Comparison of ENCODE assay signal across 13 cellular contexts in genomic region chr16:66580605-66581209, GRCh38. TPM values are rescaled to one million over a fixed set of nuclear protein-coding genes. Genes with fewer than 3 reads are reported as not detected.
DNase-seq lines count a peak whose midpoint lies in the region; ATAC-seq and TF ChIP-seq lines count a peak whose summit lies in the region.
"Had no signal": no experiment of that assay in that cellular context is flagged by ENCODE, and none has a peak within 500 bp of the region (broad histone marks: within the 10 kb centered on the region; RNA-seq: fewer than 3 reads in every experiment).

No MANE protein-coding gene starts in this region.

- H2AFZ ChIP-seq in SK-N-SH (ENCODE audit: low read depth): peak overlapping the region; percentile 56; the same call in 1 of the 2 replicates

- no peaks in the 10 kb centered on the region for H3K9me3 Mint-ChIP-seq in activated CD4-positive, alpha-beta memory T cell treated with anti-CD3 and anti-CD28 coated beads, Interleukin-2, amount 10 ng/mL, durations not matched to agents 7 days and 5 days
- H3K9me3 Mint-ChIP-seq: CD8-positive, alpha-beta T cell had no signal

- intact Hi-C loops in left ventricle myocardium inferior (cut with micrococcal nuclease) (no loop called here), thyroid gland (cut with DNase I) (no loop called here), Right ventricle myocardium superior (cut with DNase I) (no loop called here)

- H3K4me1 ChIP-seq in cardiac muscle cell (ENCODE audit: low read depth) (peaks cover 3% of the 10 kb centered on the region), left ventricle myocardium inferior (peaks cover 32% of the 10 kb centered on the region), SK-N-SH (ENCODE audit: control insufficient read depth in 1 of 2, insufficient read depth in 2 of 2, low read depth in 1 of 2, low read length in 1 of 2) (peaks cover 0 to 16% of the 10 kb centered on the region in 2 experiments; a peak in 2 of 4 replicates), foreskin keratinocyte (peaks cover 20% of the 10 kb centered on the region), thyroid gland (peaks cover 15 to 34% of the 10 kb centered on the region in 2 donors)

- peaks cover 6% of the 10 kb centered on the region for H3K36me3 Mint-ChIP-seq in activated CD4-positive, alpha-beta memory T cell treated with anti-CD3 and anti-CD28 coated beads, Interleukin-2, amount 10 ng/mL, durations not matched to agents 7 days and 5 days (ENCODE audit: low read depth)
- H3K36me3 Mint-ChIP-seq: CD8-positive, alpha-beta T cell had no signal

- H3K27me3 ChIP-seq in cardiac muscle cell: peaks cover 45% of the 10 kb centered on the region
- H3K27me3 ChIP-seq in left ventricle myocardium inferior (ENCODE audit: low read depth): peaks cover 29% of the 10 kb centered on the region
- no peaks in the 10 kb centered on the region for H3K27me3 ChIP-seq in SK-N-SH (ENCODE audit: insufficient read depth)
- H3K27me3 ChIP-seq in foreskin keratinocyte: peaks cover 25% of the 10 kb centered on the region
- no peaks in the 10 kb centered on the region for H3K27me3 ChIP-seq in thyroid gland
- H3K27me3 ChIP-seq: upper lobe of right lung had no signal

- WGBS in SK-N-SH (ENCODE audit: low lambda C conversion rate): 73% methylated on average over 4 of the region's 4 CpGs
- 70 to 73% methylated on average over 4 of the region's 4 CpGs for WGBS in thyroid gland, 2 donors

- H3K4me1 Mint-ChIP-seq in activated CD4-positive, alpha-beta memory T cell treated with anti-CD3 and anti-CD28 coated beads, Interleukin-2, amount 10 ng/mL, durations not matched to agents 7 days and 5 days: peaks cover 9% of the 10 kb centered on the region

- ATAC-seq in foreskin keratinocyte (peak; percentile 78), Right ventricle myocardium superior (ENCODE audit: poor library complexity) (no peak)
- ATAC-seq: CD8-positive, alpha-beta T cell had no signal

- CTCF ChIA-PET in SK-N-SH (lab: Yijun Ruan, JAX): interaction anchor here (1.2 to 2.8 kb wide), 2 partner anchors 18 to 28 kb away, joined by 4 to 9 read pairs; no protein-coding TSS in a partner anchor
- CTCF ChIA-PET in activated CD4-positive, alpha-beta memory T cell treated with anti-CD3 and anti-CD28 coated beads, Interleukin-2, amount 10 ng/mL, durations not matched to agents 7 days and 5 days (lab: Charles Lee): interaction anchor here (0.8 to 4.1 kb wide), 3 partner anchors 9 to 287 kb away, joined by 3 to 19 read pairs (median 5); no protein-coding TSS in a partner anchor

- no peaks in the 10 kb centered on the region for H4K20me1 ChIP-seq in SK-N-SH (ENCODE audit: insufficient read depth)

- H3K4me3 ChIP-seq in cardiac muscle cell (no peak overlapping the region), left ventricle myocardium inferior (no peak overlapping the region), SK-N-SH (ENCODE audit: low read depth in 2 of 2, low read length in 1 of 2) (no peak overlapping the region), thyroid gland (replicated peaks in 1 of 3) (no peak overlapping the region)
- H3K4me3 ChIP-seq: lung, upper lobe of right lung had no signal

- no peak; the same call in 1 of the 2 replicates for TF ChIP-seq RAD21 in SK-N-SH (IDR thresholded peaks at IDR 0.05; ENCODE audit: low read length)

- peak overlapping the region; percentile 44 for H3K4me2 ChIP-seq in SK-N-SH

- no peak overlapping the region for H3K27ac Mint-ChIP-seq in activated CD4-positive, alpha-beta memory T cell treated with anti-CD3 and anti-CD28 coated beads, Interleukin-2, amount 10 ng/mL, durations not matched to agents 7 days and 5 days
- H3K27ac Mint-ChIP-seq: CD8-positive, alpha-beta T cell had no signal

- POLR2A ChIA-PET in SK-N-SH (lab: Yijun Ruan, JAX): no interaction called here
- POLR2A ChIA-PET in activated CD4-positive, alpha-beta memory T cell treated with anti-CD3 and anti-CD28 coated beads, Interleukin-2, amount 10 ng/mL, durations not matched to agents 7 days and 5 days (lab: Charles Lee): interaction anchor here (1.1 to 1.2 kb wide), 2 partner anchors 8 to 10 kb away, joined by 3 to 4 read pairs; no protein-coding TSS in a partner anchor

- no peak for TF ChIP-seq CTCF in cardiac muscle cell (IDR thresholded peaks at IDR 0.05; ENCODE audit: low read depth, low read length)
- TF ChIP-seq CTCF in left ventricle myocardium inferior (IDR thresholded peaks at IDR 0.05; ENCODE audit: borderline replicate concordance): no peak
- peak; percentile 33 for TF ChIP-seq CTCF in SK-N-SH (IDR thresholded peaks at IDR 0.05)
- TF ChIP-seq CTCF in foreskin keratinocyte (conservative IDR thresholded peaks at IDR 0.05): peak; percentile 57
- no peak for TF ChIP-seq CTCF in thyroid gland (IDR thresholded peaks at IDR 0.05)

- no peaks in the 10 kb centered on the region for H3K9me3 ChIP-seq in cardiac muscle cell (ENCODE audit: low read depth)
- no peaks in the 10 kb centered on the region for H3K9me3 ChIP-seq in left ventricle myocardium inferior (replicated peaks)
- H3K9me3 ChIP-seq in SK-N-SH: no peaks in the 10 kb centered on the region
- no peaks in the 10 kb centered on the region for H3K9me3 ChIP-seq in thyroid gland
- H3K9me3 ChIP-seq: upper lobe of right lung had no signal

- no peaks in the 10 kb centered on the region for H3K79me2 ChIP-seq in SK-N-SH (ENCODE audit: insufficient read depth)

- H3F3A ChIP-seq in SK-N-SH (replicated peaks; ENCODE audit: insufficient read depth): peaks cover 7% of the 10 kb centered on the region

- no peaks in the 10 kb centered on the region for H3K36me3 ChIP-seq in cardiac muscle cell
- H3K36me3 ChIP-seq in left ventricle myocardium inferior: no peaks in the 10 kb centered on the region
- H3K36me3 ChIP-seq in SK-N-SH (replicated peaks in 1 of 2; ENCODE audit: control insufficient read depth in 1 of 2, insufficient read depth in 2 of 2, low read length in 1 of 2): no peaks in the 10 kb centered on the region
- no peaks in the 10 kb centered on the region for H3K36me3 ChIP-seq in thyroid gland
- H3K36me3 ChIP-seq: upper lobe of right lung had no signal

- no peak overlapping the region for H3K4me3 Mint-ChIP-seq in activated CD4-positive, alpha-beta memory T cell treated with anti-CD3 and anti-CD28 coated beads, Interleukin-2, amount 10 ng/mL, durations not matched to agents 7 days and 5 days

- TF ChIP-seq POLR2A in thyroid gland (IDR thresholded peaks at IDR 0.05): no peak

- H3K27ac ChIP-seq in cardiac muscle cell (no peak overlapping the region), left ventricle myocardium inferior (replicated peaks) (no peak overlapping the region), SK-N-SH (ENCODE audit: low read depth in 2 of 2, low read length in 1 of 2) (peak overlapping the region; percentile 31 to 52; a peak in 3 of 4 replicates), foreskin keratinocyte (no peak overlapping the region), thyroid gland (peak overlapping the region; percentile 24 to 71 (median 57))
- H3K27ac ChIP-seq: upper lobe of right lung had no signal

- H3K9ac ChIP-seq in SK-N-SH: no peak overlapping the region

- DNase-seq in cardiac muscle cell (ENCODE audit: low read depth in 1 of 2, low spot score in 1 of 2) (peak; percentile 17 to 69), left ventricle myocardium inferior (no peak), SK-N-SH (no peak), foreskin keratinocyte (peak; percentile 66 to 79), thyroid gland (no peak), Right ventricle myocardium superior (no peak), NCI-H1436 (lab: John Stamatoyannopoulos, UW) (no peak)
- no peak for DNase-seq in activated CD4-positive, alpha-beta memory T cell treated with anti-CD3 and anti-CD28 coated beads, Interleukin-2, amount 10 ng/mL, durations not matched to agents 7 days and 5 days
- DNase-seq: activated CD8-positive, alpha-beta memory T cell treated with anti-CD3 and anti-CD28 coated beads, Interleukin-2, amount 50 U/mL, for 48 hours; stimulated activated CD4-positive, alpha-beta T cell treated with anti-CD3 and anti-CD28 coated beads, Interleukin-2, amount 100 ng/mL, for 24 hours; upper lobe of right lung had no signal

- H3K9me2 ChIP-seq in SK-N-SH: no peaks in the 10 kb centered on the region

- no peak for TF ChIP-seq EP300 in SK-N-SH (IDR thresholded peaks at IDR 0.05; ENCODE audit: borderline replicate concordance in 1 of 2, low read depth in 1 of 2, low read length in 1 of 2)

- peaks cover 36% of the 10 kb centered on the region for H3K27me3 Mint-ChIP-seq in activated CD4-positive, alpha-beta memory T cell treated with anti-CD3 and anti-CD28 coated beads, Interleukin-2, amount 10 ng/mL, durations not matched to agents 7 days and 5 days

RNA-seq across cellular contexts. Expression of gene CMTM2, which starts 1.4 kb away (rescaled TPM):
- total RNA-seq in cardiac muscle cell (not detected in 2 replicates), left ventricle myocardium inferior (not detected), foreskin keratinocyte (not detected in 2 replicates), thyroid gland (1 to 10 TPM in 1 of 4 donors, under 1 TPM in 1, not detected in 2; 0.67 to 1.1 TPM), Right ventricle myocardium superior (0.46 TPM)
- polyA plus RNA-seq in cardiac muscle cell (0.88 TPM in 1 of 2 replicates, not detected in the other), SK-N-SH (2012; rRNA removed) (not detected in 2 replicates), foreskin keratinocyte (not detected in 2 replicates)
- 0.07 TPM in 1 of 2 replicates, not detected in the other for polyA plus RNA-seq in SK-N-SH (2012; cell fraction: cytosol; rRNA removed)
- 0.39 and 0.46 TPM in 2 replicates for polyA plus RNA-seq in SK-N-SH (2012; cell fraction: nucleus; rRNA removed)
- total RNA-seq in activated CD4-positive, alpha-beta memory T cell treated with anti-CD3 and anti-CD28 coated beads, Interleukin-2, amount 10 ng/mL, durations not matched to agents 7 days and 5 days: under 1 TPM; 0.43 to 0.83 TPM
- total RNA-seq: CD8-positive, alpha-beta T cell had no signal

RNA-seq across cellular contexts. Expression of gene CMTM1, which starts 14.5 kb away (rescaled TPM):
- total RNA-seq in cardiac muscle cell (1.2 and 2.0 TPM in 2 replicates), left ventricle myocardium inferior (1.0 TPM), foreskin keratinocyte (2.1 and 2.3 TPM in 2 replicates), thyroid gland (1 to 10 TPM in 1 of 4 donors, not detected in 3; 3.8 TPM), Right ventricle myocardium superior (1.3 TPM)
- polyA plus RNA-seq in cardiac muscle cell (2.6 and 5.5 TPM in 2 replicates), SK-N-SH (2012; rRNA removed) (3.1 and 3.7 TPM in 2 replicates), foreskin keratinocyte (0.11 and 0.19 TPM in 2 replicates)
- polyA plus RNA-seq in SK-N-SH (2012; cell fraction: cytosol; rRNA removed): 1.0 and 2.3 TPM in 2 replicates
- 3.1 and 3.2 TPM in 2 replicates for polyA plus RNA-seq in SK-N-SH (2012; cell fraction: nucleus; rRNA removed)
- 10 to 100 TPM; 16.6 to 17.8 TPM for total RNA-seq in activated CD4-positive, alpha-beta memory T cell treated with anti-CD3 and anti-CD28 coated beads, Interleukin-2, amount 10 ng/mL, durations not matched to agents 7 days and 5 days

RNA-seq across cellular contexts. Expression of gene CMTM3, which starts 23.8 kb away (rescaled TPM):
- 48.9 and 56.1 TPM in 2 replicates for total RNA-seq in cardiac muscle cell
- 70.7 and 92.2 TPM in 2 replicates for polyA plus RNA-seq in cardiac muscle cell
- 8.3 TPM for total RNA-seq in left ventricle myocardium inferior
- polyA plus RNA-seq in SK-N-SH (2012; rRNA removed): 64.2 and 69.4 TPM in 2 replicates
- polyA plus RNA-seq in SK-N-SH (2012; cell fraction: cytosol; rRNA removed): 51.4 and 73.9 TPM in 2 replicates
- 44.1 and 60.0 TPM in 2 replicates for polyA plus RNA-seq in SK-N-SH (2012; cell fraction: nucleus; rRNA removed)
- total RNA-seq in foreskin keratinocyte: 22.1 and 23.8 TPM in 2 replicates
- polyA plus RNA-seq in foreskin keratinocyte: 32.8 and 33.9 TPM in 2 replicates
- 10 to 100 TPM in 3 of 4 donors, 1 to 10 TPM in 1; 5.9 to 32.0 (median 21.3) TPM for total RNA-seq in thyroid gland
- total RNA-seq in activated CD4-positive, alpha-beta memory T cell treated with anti-CD3 and anti-CD28 coated beads, Interleukin-2, amount 10 ng/mL, durations not matched to agents 7 days and 5 days: 100 to 1,000 TPM; 111 TPM
- total RNA-seq in Right ventricle myocardium superior: 10.1 TPM

RNA-seq across cellular contexts. Expression of gene CKLF, which starts 28.3 kb away (rescaled TPM):
- total RNA-seq in cardiac muscle cell (16.6 and 23.4 TPM in 2 replicates), left ventricle myocardium inferior (7.8 TPM), foreskin keratinocyte (44.2 and 52.3 TPM in 2 replicates), thyroid gland (10 to 100 TPM; 22.1 to 79.4 (median 49.9) TPM), Right ventricle myocardium superior (10.4 TPM)
- polyA plus RNA-seq in cardiac muscle cell (25.6 and 44.8 TPM in 2 replicates), SK-N-SH (2012; rRNA removed) (179 and 211 TPM in 2 replicates), foreskin keratinocyte (58.1 and 73.0 TPM in 2 replicates)
- 185 and 194 TPM in 2 replicates for polyA plus RNA-seq in SK-N-SH (2012; cell fraction: cytosol; rRNA removed)
- 42.3 and 65.4 TPM in 2 replicates for polyA plus RNA-seq in SK-N-SH (2012; cell fraction: nucleus; rRNA removed)
- 100 to 1,000 TPM; 183 to 188 TPM for total RNA-seq in activated CD4-positive, alpha-beta memory T cell treated with anti-CD3 and anti-CD28 coated beads, Interleukin-2, amount 10 ng/mL, durations not matched to agents 7 days and 5 days

RNA-seq across cellular contexts. Expression of gene TK2, which starts 30.8 kb away (rescaled TPM):
- total RNA-seq in cardiac muscle cell (19.8 and 20.2 TPM in 2 replicates), left ventricle myocardium inferior (18.6 TPM), foreskin keratinocyte (14.0 and 14.9 TPM in 2 replicates), thyroid gland (10 to 100 TPM; 31.6 to 55.5 (median 46.6) TPM), Right ventricle myocardium superior (19.5 TPM)
- polyA plus RNA-seq in cardiac muscle cell (18.2 and 20.9 TPM in 2 replicates), SK-N-SH (2012; rRNA removed) (25.2 and 37.6 TPM in 2 replicates), foreskin keratinocyte (9.2 and 11.0 TPM in 2 replicates)
- 27.7 and 28.2 TPM in 2 replicates for polyA plus RNA-seq in SK-N-SH (2012; cell fraction: cytosol; rRNA removed)
- 64.2 and 80.0 TPM in 2 replicates for polyA plus RNA-seq in SK-N-SH (2012; cell fraction: nucleus; rRNA removed)
- 10 to 100 TPM; 13.4 to 13.9 TPM for total RNA-seq in activated CD4-positive, alpha-beta memory T cell treated with anti-CD3 and anti-CD28 coated beads, Interleukin-2, amount 10 ng/mL, durations not matched to agents 7 days and 5 days

Comparison
In these comparisons a context has a peak if more than half of its experiments do, and no peak if none do; other contexts are left out.
1. DNase-seq: peak in cardiac muscle cell (2 of 2) and foreskin keratinocyte (2 of 2); none in left ventricle myocardium inferior (single experiment), SK-N-SH (single experiment), thyroid gland (0 of 2), activated CD4-positive, alpha-beta memory T cell treated with anti-CD3 and anti-CD28 coated beads, Interleukin-2, amount 10 ng/mL, durations not matched to agents 7 days and 5 days (single experiment), Right ventricle myocardium superior (single experiment) and NCI-H1436 (single experiment).
2. H3K27ac ChIP-seq: peak in SK-N-SH (2 of 2) and thyroid gland (3 of 3); none in cardiac muscle cell (single experiment), left ventricle myocardium inferior (single experiment) and foreskin keratinocyte (single experiment).
3. CTCF ChIP-seq: peak in SK-N-SH (single experiment) and foreskin keratinocyte (single experiment); none in cardiac muscle cell (single experiment), left ventricle myocardium inferior (single experiment) and thyroid gland (0 of 6).